In genomic region chr19:14030997-14031718, GRCh38 we compare ENCODE assay signal across 1 cellular context.
TF ChIP-seq lines count a peak whose summit lies in the region.

No MANE protein-coding gene starts in this region.

TF ChIP-seq in IMR-90, 13 proteins besides CTCF, POLR2A, EP300 and RAD21:
- no peak for TF ChIP-seq ELK1 (IDR thresholded peaks at IDR 0.05; ENCODE audit: borderline replicate concordance, low read depth, low read length)
- TF ChIP-seq MXI1 (IDR thresholded peaks at IDR 0.05; ENCODE audit: borderline replicate concordance, low read depth, low read length): no peak
- TF ChIP-seq CHD1 (IDR thresholded peaks at IDR 0.05; ENCODE audit: low read depth, low read length): no peak
- TF ChIP-seq CEBPB (IDR thresholded peaks at IDR 0.05; ENCODE audit: low read depth, low read length): no peak
- no peak for TF ChIP-seq RFX5 (IDR thresholded peaks at IDR 0.05; ENCODE audit: low read depth, low read length)
- no peak for TF ChIP-seq NFE2L2 (IDR thresholded peaks at IDR 0.05; ENCODE audit: low read depth, low read length)
- no peak for TF ChIP-seq USF2 (IDR thresholded peaks at IDR 0.05; ENCODE audit: low read depth, low read length)
- no peak for TF ChIP-seq MAFK (IDR thresholded peaks at IDR 0.05; ENCODE audit: low read depth, low read length)
- no peak for TF ChIP-seq FOS (IDR thresholded peaks at IDR 0.05; ENCODE audit: low read depth, low read length)
- TF ChIP-seq RCOR1 (IDR thresholded peaks at IDR 0.05; ENCODE audit: insufficient replicate concordance, low read length): no peak
- TF ChIP-seq MAZ (IDR thresholded peaks at IDR 0.05; ENCODE audit: borderline replicate concordance, low read depth, low read length): no peak
- TF ChIP-seq SMC3 (IDR thresholded peaks at IDR 0.05; ENCODE audit: low read depth, low read length): no peak
- no peak for TF ChIP-seq BHLHE40 (IDR thresholded peaks at IDR 0.05; ENCODE audit: low read depth, low read length)
